8 cellular contexts compared by ENCODE assay signal in genomic region chr2:236167297-236168109, GRCh38. TPM values are rescaled to one million over a fixed set of nuclear protein-coding genes. Genes with fewer than 3 reads are reported as not detected.
DNase-seq lines count a peak whose midpoint lies in the region; ATAC-seq and TF ChIP-seq lines count a peak whose summit lies in the region.

No MANE protein-coding gene starts in this region.

- peaks cover 17% of the 10 kb centered on the region for H3K4me1 Mint-ChIP-seq in activated CD4-positive, alpha-beta memory T cell treated with anti-CD3 and anti-CD28 coated beads for 36 hours (ENCODE audit: low read depth)

- no peaks in the 10 kb centered on the region for H3K36me3 Mint-ChIP-seq in activated CD4-positive, alpha-beta memory T cell treated with anti-CD3 and anti-CD28 coated beads for 36 hours

- H3K27me3 ChIP-seq in body of pancreas = peaks cover 12 to 92% of the 10 kb centered on the region in 2 donors

- H3K36me3 ChIP-seq in body of pancreas (replicated peaks in 1 of 2; ENCODE audit: insufficient read depth in 1 of 2, low read depth in 2 of 2) = no peaks in the 10 kb centered on the region

- no peak overlapping the region for H3K4me3 ChIP-seq in body of pancreas

- H3K4me3 Mint-ChIP-seq in activated CD4-positive, alpha-beta memory T cell treated with anti-CD3 and anti-CD28 coated beads for 36 hours = no peak overlapping the region

- WGBS in body of pancreas, 2 donors = 2 to 7% methylated on average over 3 to 102 of the region's 112 CpGs

- H3K27ac Mint-ChIP-seq in activated CD4-positive, alpha-beta memory T cell treated with anti-CD3 and anti-CD28 coated beads for 36 hours = no peak overlapping the region

- TF ChIP-seq CTCF in body of pancreas (IDR thresholded peaks at IDR 0.05) = no peak

- ATAC-seq in body of pancreas = peak; percentile 33
- ATAC-seq in left lobe of liver = peak; percentile 67
- no peak for ATAC-seq in HG03354 (IDR thresholded peaks at IDR 0.05; ENCODE audit: poor library complexity, severe bottlenecking, unreplicated experiment)
- no peak for ATAC-seq in GM18498 (IDR thresholded peaks at IDR 0.05; ENCODE audit: unreplicated experiment)

- no peak overlapping the region for H3K27ac ChIP-seq in body of pancreas

- peaks cover 59% of the 10 kb centered on the region for H3K27me3 Mint-ChIP-seq in activated CD4-positive, alpha-beta memory T cell treated with anti-CD3 and anti-CD28 coated beads for 36 hours

- no peak for TF ChIP-seq POLR2A in body of pancreas (IDR thresholded peaks at IDR 0.05)

- no peaks in the 10 kb centered on the region for H3K9me3 Mint-ChIP-seq in activated CD4-positive, alpha-beta memory T cell treated with anti-CD3 and anti-CD28 coated beads for 36 hours

- POLR2A ChIA-PET in HEK293T (lab: Yijun Ruan, JAX) = interaction anchor here (0.8 kb wide), 1 partner anchor 40 kb away, joined by 3 read pairs; no protein-coding TSS in a partner anchor
- POLR2A ChIA-PET in activated CD4-positive, alpha-beta memory T cell treated with anti-CD3 and anti-CD28 coated beads for 36 hours (lab: Charles Lee) = no interaction called here

- DNase-seq in 8988T = peak; percentile 26
- DNase-seq in HEK293T (ENCODE audit: extremely low spot score) = peak; percentile 62
- peak in 1 of 4 donors; percentile 23 for DNase-seq in body of pancreas
- DNase-seq in left lobe of liver (ENCODE audit: low spot score) = no peak
- DNase-seq in NAMALWA (ENCODE audit: low spot score) = no peak
- no peak for DNase-seq in activated CD4-positive, alpha-beta memory T cell treated with anti-CD3 and anti-CD28 coated beads for 36 hours

- H3K9me3 ChIP-seq in body of pancreas = no peaks in the 10 kb centered on the region

- H3K4me1 ChIP-seq in body of pancreas = peaks cover 71% of the 10 kb centered on the region

- CTCF ChIA-PET in HEK293T (lab: Yijun Ruan, JAX) = no interaction called here
- CTCF ChIA-PET in activated CD4-positive, alpha-beta memory T cell treated with anti-CD3 and anti-CD28 coated beads for 36 hours (lab: Charles Lee) = no interaction called here

- intact Hi-C loops in body of pancreas (cut with DNase I) = no loop called here
- intact Hi-C loops in activated CD4-positive, alpha-beta memory T cell treated with anti-CD3 and anti-CD28 coated beads for 36 hours (cut with micrococcal nuclease) = loop anchor here (1.0 to 10.0 kb wide), 2 partner anchors 13 to 493 kb away; no protein-coding TSS in a partner anchor

TF ChIP-seq in HEK293T, 16 proteins besides CTCF, POLR2A, EP300 and RAD21:
- TF ChIP-seq ELF4 (IDR thresholded peaks at IDR 0.05) (no peak), BHLHE40 (IDR thresholded peaks at IDR 0.05; ENCODE audit: borderline replicate concordance) (no peak), FOXK2 (IDR thresholded peaks at IDR 0.05) (no peak), LEF1 (IDR thresholded peaks at IDR 0.05; ENCODE audit: borderline replicate concordance) (no peak), NFRKB (IDR thresholded peaks at IDR 0.05) (no peak), SP1 (IDR thresholded peaks at IDR 0.05) (no peak), PKNOX1 (IDR thresholded peaks at IDR 0.05) (no peak), FOXM1 (IDR thresholded peaks at IDR 0.05; ENCODE audit: borderline replicate concordance) (no peak), ARNT (IDR thresholded peaks at IDR 0.05) (no peak), HDGF (IDR thresholded peaks at IDR 0.05; ENCODE audit: borderline replicate concordance) (no peak), CTBP1 (IDR thresholded peaks at IDR 0.05; ENCODE audit: borderline replicate concordance) (no peak), ZNF384 (IDR thresholded peaks at IDR 0.05) (no peak), SUZ12 (IDR thresholded peaks at IDR 0.05) (no peak), TARDBP (IDR thresholded peaks at IDR 0.05) (no peak), L3MBTL2 (conservative IDR thresholded peaks at IDR 0.05) (no peak; the same call in 1 of the 2 replicates), FOXA1 (IDR thresholded peaks at IDR 0.05) (no peak)

RNA-seq across cellular contexts. Expression of gene GBX2, which starts 0.7 kb away (rescaled TPM):
- total RNA-seq in body of pancreas (not detected), left lobe of liver (not detected)
- total RNA-seq in activated CD4-positive, alpha-beta memory T cell treated with anti-CD3 and anti-CD28 coated beads for 36 hours = not detected

Comparison
In these comparisons a context has a peak if more than half of its experiments do, and no peak if none do; other contexts are left out.
1. DNase-seq: peak in 8988T (single experiment) and HEK293T (single experiment); none in left lobe of liver (single experiment), NAMALWA (single experiment) and activated CD4-positive, alpha-beta memory T cell treated with anti-CD3 and anti-CD28 coated beads for 36 hours (single experiment).
2. ATAC-seq: peak in body of pancreas (single experiment) and left lobe of liver (single experiment); none in HG03354 (single experiment) and GM18498 (single experiment).